ENCODE assay signal across 10 cellular contexts in genomic region chr1:94961994-94962744, GRCh38. TPM values are rescaled to one million over a fixed set of nuclear protein-coding genes. Genes with fewer than 3 reads are reported as not detected.
DNase-seq lines count a peak whose midpoint lies in the region; ATAC-seq and TF ChIP-seq lines count a peak whose summit lies in the region.
"Had no signal": no experiment of that assay in that cellular context is flagged by ENCODE, and none has a peak within 500 bp of the region (broad histone marks: within the 10 kb centered on the region; RNA-seq: fewer than 3 reads in every experiment).

No MANE protein-coding gene starts in this region.

- no peaks in the 10 kb centered on the region for H3K9me3 ChIP-seq in left lung
- no peaks in the 10 kb centered on the region for H3K9me3 ChIP-seq in thyroid gland

- ATAC-seq in left lung (peak; percentile 43), HG02678 (IDR thresholded peaks at IDR 0.05; ENCODE audit: unreplicated experiment) (no peak), GM19463 (IDR thresholded peaks at IDR 0.05; ENCODE audit: unreplicated experiment) (no peak)

- CTCF ChIA-PET in activated CD4-positive, alpha-beta T cell treated with anti-CD3 and anti-CD28 coated beads, Interleukin-2, amount 10 ng/mL, durations not matched to agents 7 days and 5 days (lab: Charles Lee), result no interaction called here

- POLR2A ChIA-PET in activated CD4-positive, alpha-beta T cell treated with anti-CD3 and anti-CD28 coated beads, Interleukin-2, amount 10 ng/mL, durations not matched to agents 7 days and 5 days (lab: Charles Lee), result no interaction called here

- H3K27ac ChIP-seq in left lung (peak overlapping the region; percentile 74 to 80), thyroid gland (peak overlapping the region; percentile 50 to 90 (median 75))

- H3K27me3 ChIP-seq in left lung (no peaks in the 10 kb centered on the region), thyroid gland (no peaks in the 10 kb centered on the region)

- TF ChIP-seq CTCF in left lung (IDR thresholded peaks at IDR 0.05) (no peak), thyroid gland (IDR thresholded peaks at IDR 0.05) (no peak)

- peak overlapping the region in 1 of 2 donors; percentile 25 for H3K4me3 ChIP-seq in left lung
- peak overlapping the region in 1 of 3 donors; percentile 10 for H3K4me3 ChIP-seq in thyroid gland (replicated peaks in 1 of 3)

- peaks cover 2% of the 10 kb centered on the region for H3K36me3 Mint-ChIP-seq in activated CD4-positive, alpha-beta T cell treated with anti-CD3 and anti-CD28 coated beads, Interleukin-2, amount 10 ng/mL, durations not matched to agents 7 days and 5 days (ENCODE audit: low read depth)
- no peaks in the 10 kb centered on the region for H3K36me3 Mint-ChIP-seq in activated T-helper 2 cell treated with anti-CD3 and anti-CD28 coated beads, Interferon-gamma antibody, Interleukin-2, Interleukin-4, amounts not matched to agents 10 μg/mL and 5 μg/mL and 100 μg/mL, durations not matched to agents 14 hours and 24 hours and 36 hours (ENCODE audit: low read depth)

- no peaks in the 10 kb centered on the region for H3K27me3 Mint-ChIP-seq in activated CD4-positive, alpha-beta T cell treated with anti-CD3 and anti-CD28 coated beads, Interleukin-2, amount 10 ng/mL, durations not matched to agents 7 days and 5 days
- H3K27me3 Mint-ChIP-seq in activated T-helper 2 cell treated with anti-CD3 and anti-CD28 coated beads, Interferon-gamma antibody, Interleukin-2, Interleukin-4, amounts not matched to agents 10 μg/mL and 5 μg/mL and 100 μg/mL, durations not matched to agents 14 hours and 24 hours and 36 hours (ENCODE audit: low read depth), result no peaks in the 10 kb centered on the region

- H3K4me1 ChIP-seq in left lung, result peaks cover 0 to 16% of the 10 kb centered on the region in 2 donors
- peaks cover 2 to 16% of the 10 kb centered on the region in 2 donors for H3K4me1 ChIP-seq in thyroid gland

- H3K4me3 Mint-ChIP-seq in activated CD4-positive, alpha-beta T cell treated with anti-CD3 and anti-CD28 coated beads, Interleukin-2, amount 10 ng/mL, durations not matched to agents 7 days and 5 days, result peak overlapping the region; percentile 78
- peak overlapping the region; percentile 85 for H3K4me3 Mint-ChIP-seq in activated T-helper 2 cell treated with anti-CD3 and anti-CD28 coated beads, Interferon-gamma antibody, Interleukin-2, Interleukin-4, amounts not matched to agents 10 μg/mL and 5 μg/mL and 100 μg/mL, durations not matched to agents 14 hours and 24 hours and 36 hours (ENCODE audit: low read depth)

- no peaks in the 10 kb centered on the region for H3K9me3 Mint-ChIP-seq in activated CD4-positive, alpha-beta T cell treated with anti-CD3 and anti-CD28 coated beads, Interleukin-2, amount 10 ng/mL, durations not matched to agents 7 days and 5 days
- H3K9me3 Mint-ChIP-seq in activated T-helper 2 cell treated with anti-CD3 and anti-CD28 coated beads, Interferon-gamma antibody, Interleukin-2, Interleukin-4, amounts not matched to agents 10 μg/mL and 5 μg/mL and 100 μg/mL, durations not matched to agents 14 hours and 24 hours and 36 hours, result no peaks in the 10 kb centered on the region

- intact Hi-C loops in activated T-helper 2 cell treated with anti-CD3 and anti-CD28 coated beads, Interferon-gamma antibody, Interleukin-2, Interleukin-4, amounts not matched to agents 10 μg/mL and 5 μg/mL and 100 μg/mL, durations not matched to agents 14 hours and 24 hours and 36 hours (cut with micrococcal nuclease), result no loop called here
- intact Hi-C loops in left lung (cut with DNase I), result no loop called here
- intact Hi-C loops in thyroid gland (cut with DNase I), result no loop called here

- TF ChIP-seq POLR2A in thyroid gland (IDR thresholded peaks at IDR 0.05), result no peak

- peak overlapping the region; percentile 97 for H3K27ac Mint-ChIP-seq in activated CD4-positive, alpha-beta T cell treated with anti-CD3 and anti-CD28 coated beads, Interleukin-2, amount 10 ng/mL, durations not matched to agents 7 days and 5 days
- H3K27ac Mint-ChIP-seq in activated T-helper 2 cell treated with anti-CD3 and anti-CD28 coated beads, Interferon-gamma antibody, Interleukin-2, Interleukin-4, amounts not matched to agents 10 μg/mL and 5 μg/mL and 100 μg/mL, durations not matched to agents 14 hours and 24 hours and 36 hours, result peak overlapping the region; percentile 94

- 68 to 76% methylated on average over 5 of the region's 5 CpGs for WGBS in thyroid gland, 2 donors

- H3K36me3 ChIP-seq in left lung (no peaks in the 10 kb centered on the region), thyroid gland (no peaks in the 10 kb centered on the region)

- peaks cover 18% of the 10 kb centered on the region for H3K4me1 Mint-ChIP-seq in activated CD4-positive, alpha-beta T cell treated with anti-CD3 and anti-CD28 coated beads, Interleukin-2, amount 10 ng/mL, durations not matched to agents 7 days and 5 days
- H3K4me1 Mint-ChIP-seq in activated T-helper 2 cell treated with anti-CD3 and anti-CD28 coated beads, Interferon-gamma antibody, Interleukin-2, Interleukin-4, amounts not matched to agents 10 μg/mL and 5 μg/mL and 100 μg/mL, durations not matched to agents 14 hours and 24 hours and 36 hours (ENCODE audit: low read depth), result peaks cover 7% of the 10 kb centered on the region

- no peak for DNase-seq in activated CD4-positive, alpha-beta T cell treated with anti-CD3 and anti-CD28 coated beads, Interleukin-2, amount 10 ng/mL, durations not matched to agents 7 days and 5 days
- DNase-seq in activated CD4-positive, alpha-beta T cell treated with anti-CD3 and anti-CD28 coated beads, Interleukin-2, amount 50 U/mL, for 1 hour, result no peak
- DNase-seq in activated T-helper 2 cell treated with anti-CD3 and anti-CD28 coated beads, Interferon-gamma antibody, Interleukin-2, Interleukin-4, amounts not matched to agents 10 μg/mL and 5 μg/mL and 100 μg/mL, durations not matched to agents 14 hours and 24 hours and 36 hours (ENCODE audit: low spot score), result no peak
- DNase-seq in left lung, result no peak
- DNase-seq in thyroid gland, result no peak
- no peak for DNase-seq in DMS79 treated with DMSO at 0.1 percent for 48 hours (lab: John Stamatoyannopoulos, UW)
- DNase-seq: GOT3, NCI-H2081 had no signal

RNA-seq across cellular contexts. Expression of gene CNN3, which starts 35.3 kb away (rescaled TPM):
- 1 to 10 TPM in 1 of 2 experiments, under 1 TPM in 1; 0.92 to 1.2 TPM for total RNA-seq in activated CD4-positive, alpha-beta T cell treated with anti-CD3 and anti-CD28 coated beads, Interleukin-2, amount 10 ng/mL, durations not matched to agents 7 days and 5 days
- total RNA-seq in activated T-helper 2 cell treated with anti-CD3 and anti-CD28 coated beads, Interferon-gamma antibody, Interleukin-2, Interleukin-4, amounts not matched to agents 10 μg/mL and 5 μg/mL and 100 μg/mL, durations not matched to agents 14 hours and 24 hours and 36 hours, result 2.6 and 2.7 TPM in 2 replicates
- total RNA-seq in left lung (100 to 1,000 TPM; 239 to 290 TPM), thyroid gland (100 to 1,000 TPM; 149 to 257 (median 177) TPM)

Comparison
In these comparisons a context has a peak if more than half of its experiments do, and no peak if none do; other contexts are left out.
1. RNA of gene CNN3, which starts 35.3 kb away (total RNA-seq): 239 to 290 TPM in left lung and 149 to 257 TPM in thyroid gland; 2.6 to 2.7 TPM in activated T-helper 2 cell treated with anti-CD3 and anti-CD28 coated beads, Interferon-gamma antibody, Interleukin-2, Interleukin-4, amounts not matched to agents 10 μg/mL and 5 μg/mL and 100 μg/mL, durations not matched to agents 14 hours and 24 hours and 36 hours and 0.92 to 1.2 TPM in activated CD4-positive, alpha-beta T cell treated with anti-CD3 and anti-CD28 coated beads, Interleukin-2, amount 10 ng/mL, durations not matched to agents 7 days and 5 days; every median in the first group is over 10 times any median in the second.